18 cellular contexts compared by ENCODE assay signal in genomic region chr2:100692381-100692780, GRCh38.
DNase-seq lines count a peak whose midpoint lies in the region; ATAC-seq and TF ChIP-seq lines count a peak whose summit lies in the region.
"Had no signal": no experiment of that assay in that cellular context is flagged by ENCODE, and none has a peak within 500 bp of the region (broad histone marks: within the 10 kb centered on the region; RNA-seq: fewer than 3 reads in every experiment).

No MANE protein-coding gene starts in this region.

- no peaks in the 10 kb centered on the region for H3K27me3 ChIP-seq in endodermal cell (ENCODE audit: control insufficient read depth, insufficient read depth, low read length, poor library complexity, severe bottlenecking)
- H3K27me3 ChIP-seq: BE2C had no signal

- peaks cover 4% of the 10 kb centered on the region for H3K9me3 ChIP-seq in endodermal cell (ENCODE audit: control insufficient read depth, low read length)
- H3K9me3 ChIP-seq: BE2C had no signal

- H3K4me1 Mint-ChIP-seq in activated CD8-positive, alpha-beta memory T cell treated with anti-CD3 and anti-CD28 coated beads, Interleukin-2, amount 10 ng/mL, durations not matched to agents 7 days and 5 days, result no peaks in the 10 kb centered on the region
- H3K4me1 Mint-ChIP-seq in endodermal cell, result no peaks in the 10 kb centered on the region
- H3K4me1 Mint-ChIP-seq in osteocyte (ENCODE audit: unreplicated experiment), result peaks cover 1% of the 10 kb centered on the region

- no peak overlapping the region for H3K4me3 ChIP-seq in endodermal cell (ENCODE audit: low read length)

- CTCF ChIA-PET in activated CD8-positive, alpha-beta memory T cell treated with anti-CD3 and anti-CD28 coated beads, Interleukin-2, amount 10 ng/mL, durations not matched to agents 7 days and 5 days (lab: Charles Lee), result interaction anchor here (1.7 kb wide), 1 partner anchor 18 kb away, joined by 3 read pairs; no protein-coding TSS in a partner anchor

- no peak overlapping the region for H3K9ac ChIP-seq in endodermal cell (ENCODE audit: extremely low read depth, low read length, poor library complexity, severe bottlenecking)

- peaks cover 3% of the 10 kb centered on the region for H3K27me3 Mint-ChIP-seq in activated CD8-positive, alpha-beta memory T cell treated with anti-CD3 and anti-CD28 coated beads, Interleukin-2, amount 10 ng/mL, durations not matched to agents 7 days and 5 days
- no peaks in the 10 kb centered on the region for H3K27me3 Mint-ChIP-seq in endodermal cell (ENCODE audit: insufficient read depth)
- H3K27me3 Mint-ChIP-seq in osteocyte (ENCODE audit: unreplicated experiment), result peaks cover 31% of the 10 kb centered on the region

- no peak overlapping the region for H3K27ac ChIP-seq in endodermal cell (ENCODE audit: low read depth, low read length)
- H3K27ac ChIP-seq: C4-2B, HL-60 had no signal

- H3K4me3 Mint-ChIP-seq in activated CD8-positive, alpha-beta memory T cell treated with anti-CD3 and anti-CD28 coated beads, Interleukin-2, amount 10 ng/mL, durations not matched to agents 7 days and 5 days, result no peak overlapping the region
- H3K4me3 Mint-ChIP-seq in endodermal cell, result no peak overlapping the region
- no peak overlapping the region for H3K4me3 Mint-ChIP-seq in osteocyte (ENCODE audit: unreplicated experiment)
- H3K4me3 Mint-ChIP-seq: CD4-positive, alpha-beta memory T cell; HFFc6 had no signal

- peaks cover 9% of the 10 kb centered on the region for H3K9me3 Mint-ChIP-seq in activated CD8-positive, alpha-beta memory T cell treated with anti-CD3 and anti-CD28 coated beads, Interleukin-2, amount 10 ng/mL, durations not matched to agents 7 days and 5 days (ENCODE audit: low read depth)
- H3K9me3 Mint-ChIP-seq in endodermal cell (peaks cover 18% of the 10 kb centered on the region), osteocyte (ENCODE audit: unreplicated experiment) (peaks cover 22% of the 10 kb centered on the region)

- no peak overlapping the region for H3K27ac Mint-ChIP-seq in activated CD8-positive, alpha-beta memory T cell treated with anti-CD3 and anti-CD28 coated beads, Interleukin-2, amount 10 ng/mL, durations not matched to agents 7 days and 5 days
- H3K27ac Mint-ChIP-seq in endodermal cell (no peak overlapping the region), osteocyte (ENCODE audit: unreplicated experiment) (no peak overlapping the region)
- H3K27ac Mint-ChIP-seq: CD4-positive, alpha-beta memory T cell; HFFc6 had no signal

- no peaks in the 10 kb centered on the region for H3K4me1 ChIP-seq in endodermal cell (ENCODE audit: control insufficient read depth, insufficient read depth, low read length)
- H3K4me1 ChIP-seq: BE2C had no signal

- peak; percentile 15 for DNase-seq in activated CD8-positive, alpha-beta memory T cell treated with anti-CD3 and anti-CD28 coated beads for 24 hours
- DNase-seq in activated CD8-positive, alpha-beta memory T cell treated with anti-CD3 and anti-CD28 coated beads, Interleukin-2, amount 10 ng/mL, durations not matched to agents 7 days and 5 days, result no peak
- peak; percentile 3 for DNase-seq in M059J (ENCODE audit: low read depth)
- DNase-seq in endodermal cell, result peak; percentile 20
- peak; percentile 11 for DNase-seq in osteocyte (ENCODE audit: extremely low spot score, unreplicated experiment)
- DNase-seq in NCI-H128 (lab: John Stamatoyannopoulos, UW; ENCODE audit: unreplicated experiment), result no peak
- no peak for DNase-seq in NCI-H510A treated with DMSO at 0.1 percent for 48 hours (lab: John Stamatoyannopoulos, UW)
- DNase-seq: BE2C; CD4-positive, alpha-beta memory T cell; DMS79 treated with DMSO at 0.1 percent for 48 hours; EL; GDM1; GOT3; HCEC 1CT; HFFc6 had no signal

- H3K36me3 ChIP-seq in endodermal cell (ENCODE audit: control insufficient read depth, insufficient read depth, low read length), result no peaks in the 10 kb centered on the region
- H3K36me3 ChIP-seq: BE2C had no signal

- no peak for ATAC-seq in activated CD8-positive, alpha-beta memory T cell treated with anti-CD3 and anti-CD28 coated beads, Interleukin-2, amount 10 ng/mL, durations not matched to agents 7 days and 5 days
- ATAC-seq in HG03354 (IDR thresholded peaks at IDR 0.05; ENCODE audit: poor library complexity, severe bottlenecking, unreplicated experiment), result no peak

- 90 to 91% methylated on average over 4 to 5 of the region's 5 CpGs for WGBS in endodermal cell (ENCODE audit: insufficient coverage in 1 of 2, insufficient read length in 1 of 2), 2 experiments

- H3K36me3 Mint-ChIP-seq in activated CD8-positive, alpha-beta memory T cell treated with anti-CD3 and anti-CD28 coated beads, Interleukin-2, amount 10 ng/mL, durations not matched to agents 7 days and 5 days, result no peaks in the 10 kb centered on the region
- H3K36me3 Mint-ChIP-seq in endodermal cell (ENCODE audit: low read depth), result no peaks in the 10 kb centered on the region
- peaks cover 4% of the 10 kb centered on the region for H3K36me3 Mint-ChIP-seq in osteocyte (ENCODE audit: unreplicated experiment)

- no peak for TF ChIP-seq CTCF in endodermal cell (conservative IDR thresholded peaks at IDR 0.05)
- TF ChIP-seq CTCF in osteocyte (IDR thresholded peaks at IDR 0.05), result no peak

Comparison
In these comparisons a context has a peak if more than half of its experiments do, and no peak if none do; other contexts are left out.
1. DNase-seq: peak in activated CD8-positive, alpha-beta memory T cell treated with anti-CD3 and anti-CD28 coated beads for 24 hours (single experiment), M059J (single experiment), endodermal cell (single experiment) and osteocyte (single experiment); none in activated CD8-positive, alpha-beta memory T cell treated with anti-CD3 and anti-CD28 coated beads, Interleukin-2, amount 10 ng/mL, durations not matched to agents 7 days and 5 days (single experiment), NCI-H128 (single experiment) and NCI-H510A treated with DMSO at 0.1 percent for 48 hours (single experiment).